ENCODE assay signal across 11 cellular contexts in the genomic region with DNA sequence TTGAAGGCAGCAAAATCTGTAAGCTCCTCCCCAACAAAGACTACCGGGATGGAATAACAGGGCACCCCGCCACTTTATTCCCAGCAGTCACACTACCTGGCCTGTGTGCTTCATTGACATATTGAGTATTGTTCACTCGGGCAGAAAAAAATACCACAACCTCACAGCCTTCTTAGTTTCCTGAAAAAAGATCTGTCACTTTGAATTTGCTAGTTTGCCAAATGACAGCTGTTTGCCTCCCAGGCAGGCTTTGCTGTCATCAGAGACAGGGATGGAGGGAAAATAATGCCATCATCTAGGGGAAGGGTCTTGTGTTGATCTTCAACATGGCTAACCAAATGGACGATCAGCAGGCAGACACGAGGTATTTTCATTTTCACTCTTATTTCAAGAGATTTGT. TPM values are rescaled to one million over a fixed set of nuclear protein-coding genes. Genes with fewer than 3 reads are reported as not detected.
DNase-seq lines count a peak whose midpoint lies in the region; ATAC-seq and TF ChIP-seq lines count a peak whose summit lies in the region.
"Had no signal": no experiment of that assay in that cellular context is flagged by ENCODE, and none has a peak within 500 bp of the region (broad histone marks: within the 10 kb centered on the region; RNA-seq: fewer than 3 reads in every experiment).

No MANE protein-coding gene starts in this region.

- no peak overlapping the region for H3K4me3 ChIP-seq in BLaER1
- H3K4me3 ChIP-seq in fibroblast of the aortic adventitia (ENCODE audit: low read depth, low read length) = peak overlapping the region; percentile 43
- peak overlapping the region; percentile 11 to 44 (median 34) for H3K4me3 ChIP-seq in gastrocnemius medialis
- H3K4me3 ChIP-seq: lung had no signal

- ATAC-seq in gastrocnemius medialis = no peak
- ATAC-seq: activated CD4-positive, CD25-positive, alpha-beta regulatory T cell treated with anti-CD3 and anti-CD28 coated beads, Interleukin-2, amount 50 U/mL, for 24 hours had no signal

- H3K27me3 ChIP-seq in BLaER1 (no peaks in the 10 kb centered on the region), gastrocnemius medialis (no peaks in the 10 kb centered on the region)

- H3K36me3 ChIP-seq in BLaER1 = no peaks in the 10 kb centered on the region
- no peaks in the 10 kb centered on the region for H3K36me3 ChIP-seq in gastrocnemius medialis

- intact Hi-C loops in gastrocnemius medialis (cut with DNase I; ENCODE audit: low total_unique reads) = loop anchor here (1.0 to 10.0 kb wide), 4 partner anchors 27 to 747 kb away; a partner anchor contains a TSS

- no peak overlapping the region for H3K27ac ChIP-seq in BLaER1
- H3K27ac ChIP-seq in gastrocnemius medialis = peak overlapping the region; percentile 5 to 54 (median 17)

- peak overlapping the region; percentile 53 for H3K4me2 ChIP-seq in BLaER1

- in situ Hi-C loops in gastrocnemius medialis (cut with MboI; ENCODE audit: low sequenced_read_pairs in 4 of 4) = loop anchor here (5.0 to 25.0 kb wide), 5 partner anchors 175 to 695 kb away; no protein-coding TSS in a partner anchor

- no peak for TF ChIP-seq CTCF in fibroblast of the aortic adventitia (IDR thresholded peaks at IDR 0.05; ENCODE audit: insufficient read depth, low read length)
- no peak for TF ChIP-seq CTCF in gastrocnemius medialis (IDR thresholded peaks at IDR 0.05 in 4 of 5, conservative IDR thresholded peaks at IDR 0.05 in 1 of 5)

- no peaks in the 10 kb centered on the region for H3K9me3 ChIP-seq in BLaER1
- H3K9me3 ChIP-seq in gastrocnemius medialis = no peaks in the 10 kb centered on the region

- no peak for TF ChIP-seq POLR2A in gastrocnemius medialis (IDR thresholded peaks at IDR 0.05)

- no peaks in the 10 kb centered on the region for H4K20me1 ChIP-seq in BLaER1

- DNase-seq in NCI-H1694 treated with DMSO at 0.1 percent for 48 hours (lab: John Stamatoyannopoulos, UW) (peak; percentile 55), fibroblast of the aortic adventitia (ENCODE audit: low read depth) (no peak), gastrocnemius medialis (no peak), GM03348 (ENCODE audit: low spot score) (no peak), HK-2 (ENCODE audit: unreplicated experiment) (no peak), middle frontal gyrus (ENCODE audit: extremely low spot score, low spot score) (no peak), ecto neural progenitor cell (ENCODE audit: low spot score) (no peak)

- H3K4me1 ChIP-seq in BLaER1 = peaks cover 21% of the 10 kb centered on the region
- H3K4me1 ChIP-seq in gastrocnemius medialis = peaks cover 10 to 11% of the 10 kb centered on the region in 2 donors

- no peak overlapping the region for H3K9ac ChIP-seq in BLaER1

RNA-seq across cellular contexts. Expression of a gene that starts 26.9 kb away (rescaled TPM):
- total RNA-seq in fibroblast of the aortic adventitia (ENCODE audit: low replicate concordance) (45.4 and 157 TPM in 2 replicates), gastrocnemius medialis (10 to 100 TPM in 1 of 4 donors, 1 to 10 TPM in 3; 1.7 to 11.0 (median 4.5) TPM)
- total RNA-seq: HT-29 had no signal
